21 cellular contexts compared by ENCODE assay signal in the genomic region with DNA sequence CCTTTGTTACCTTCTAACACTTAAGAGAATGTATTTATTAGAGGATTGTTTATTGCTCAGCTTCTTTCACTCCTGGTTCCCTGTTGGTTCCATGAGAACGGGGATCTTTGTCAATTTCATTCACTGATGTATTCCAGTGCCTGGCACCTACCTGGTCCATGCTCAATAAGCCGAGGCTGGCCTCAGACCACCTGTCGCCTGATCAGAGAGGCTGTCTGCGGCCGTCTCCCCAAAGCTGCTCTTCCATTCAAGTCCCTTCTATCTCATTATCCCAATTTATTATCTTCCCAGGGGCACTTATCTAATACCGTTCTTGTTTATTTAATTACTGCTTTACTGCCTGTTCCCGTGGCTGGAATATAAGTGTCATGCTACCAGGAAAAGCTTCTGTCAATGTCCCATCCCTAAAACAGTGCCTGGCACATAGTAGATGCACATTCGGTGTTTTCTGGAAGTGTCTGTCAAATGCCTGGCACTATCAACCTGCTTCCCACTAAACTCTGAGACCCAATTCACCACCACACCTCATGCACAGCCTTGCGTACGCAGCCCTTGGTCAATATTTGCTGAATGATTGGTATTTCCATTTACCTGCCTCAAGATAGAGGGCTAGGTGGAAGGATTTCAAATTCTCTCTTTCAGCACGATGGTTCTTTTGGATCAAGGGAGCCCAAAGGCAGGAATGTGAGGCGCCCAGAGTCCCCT.
DNase-seq lines count a peak whose midpoint lies in the region; ATAC-seq and TF ChIP-seq lines count a peak whose summit lies in the region.
"Had no signal": no experiment of that assay in that cellular context is flagged by ENCODE, and none has a peak within 500 bp of the region (broad histone marks: within the 10 kb centered on the region; RNA-seq: fewer than 3 reads in every experiment).

No MANE protein-coding gene starts in this region.

- H3K4me3 Mint-ChIP-seq in Caco-2 (ENCODE audit: unreplicated experiment) (peak overlapping the region; percentile 34), progenitor cell of endocrine pancreas (ENCODE audit: low read depth) (no peak overlapping the region)

- H3K4me3 ChIP-seq in Caco-2 (ENCODE audit: low read depth, low read length) (no peak overlapping the region), hepatocyte (no peak overlapping the region), GM23248 (no peak overlapping the region), MG63 (no peak overlapping the region)
- H3K4me3 ChIP-seq: HAP-1, SK-N-MC had no signal

- ATAC-seq in HG03039 (IDR thresholded peaks at IDR 0.05; ENCODE audit: unreplicated experiment) = no peak

- H3K79me2 ChIP-seq in hepatocyte (no peaks in the 10 kb centered on the region), GM23248 (ENCODE audit: insufficient read depth) (no peaks in the 10 kb centered on the region)

- POLR2A ChIA-PET in Caco-2 (lab: Charles Lee) = no interaction called here

- intact Hi-C loops in Caco-2 (cut with micrococcal nuclease; ENCODE audit: unreplicated experiment) = loop anchor here (1.0 kb wide), 1 partner anchor 119 kb away; no protein-coding TSS in a partner anchor

- H3K9me3 ChIP-seq in Caco-2 (peaks cover 14% of the 10 kb centered on the region), hepatocyte (ENCODE audit: low read depth) (no peaks in the 10 kb centered on the region), GM23248 (ENCODE audit: low read depth) (no peaks in the 10 kb centered on the region), MG63 (no peaks in the 10 kb centered on the region)

- DNase-seq in Caco-2 (peak; percentile 59), NCI-H69 (lab: John Stamatoyannopoulos, UW) (peak; percentile 27), hepatocyte (ENCODE audit: low spot score) (no peak), progenitor cell of endocrine pancreas (ENCODE audit: low spot score, unreplicated experiment) (no peak), GM23248 (no peak), hypothalamus (lab: John Stamatoyannopoulos, UW) (no peak), MG63 (no peak)
- DNase-seq: DMS79 treated with DMSO at 0.1 percent for 48 hours, Karpas-422, NCI-H1048, NCI-H1436, NCI-H2171 treated with DMSO at 0.1 percent for 48 hours, NCI-H446, NCI-H526 treated with DMSO at 0.1 percent for 48 hours, OCI-M1, Right ventricle myocardium superior had no signal

- peaks cover 12% of the 10 kb centered on the region for H3K36me3 Mint-ChIP-seq in Caco-2 (ENCODE audit: insufficient read depth, unreplicated experiment)
- peaks cover 2% of the 10 kb centered on the region for H3K36me3 Mint-ChIP-seq in progenitor cell of endocrine pancreas (ENCODE audit: insufficient read depth)

- no TSS peak for BruUV-seq in Caco-2 (replicated peaks; lab: Mats Ljungman, UMichigan)

- H3K4me2 ChIP-seq in hepatocyte = peak overlapping the region; percentile 36
- H3K4me2 ChIP-seq in GM23248 (ENCODE audit: unreplicated experiment) = no peak overlapping the region

- peaks cover 33% of the 10 kb centered on the region for H3K9me3 Mint-ChIP-seq in Caco-2 (ENCODE audit: unreplicated experiment)
- peaks cover 11% of the 10 kb centered on the region for H3K9me3 Mint-ChIP-seq in progenitor cell of endocrine pancreas (ENCODE audit: low read depth)

- H3K4me1 Mint-ChIP-seq in Caco-2 (ENCODE audit: low read depth, unreplicated experiment) (peaks cover 43% of the 10 kb centered on the region), progenitor cell of endocrine pancreas (ENCODE audit: low read depth) (peaks cover 37% of the 10 kb centered on the region)

- H4K20me1 ChIP-seq in hepatocyte (ENCODE audit: insufficient read depth, poor library complexity, severe bottlenecking) (no peaks in the 10 kb centered on the region), GM23248 (ENCODE audit: insufficient read depth) (no peaks in the 10 kb centered on the region)

- H3K4me1 ChIP-seq in Caco-2 = peaks cover 29% of the 10 kb centered on the region
- peaks cover 17% of the 10 kb centered on the region for H3K4me1 ChIP-seq in hepatocyte (ENCODE audit: insufficient read depth)
- H3K4me1 ChIP-seq in GM23248 (ENCODE audit: insufficient read depth) = no peaks in the 10 kb centered on the region
- H3K4me1 ChIP-seq: HAP-1 had no signal

- H3K27me3 ChIP-seq in Caco-2 (replicated peaks; ENCODE audit: control insufficient read depth, insufficient read depth, low read length) (no peaks in the 10 kb centered on the region), hepatocyte (no peaks in the 10 kb centered on the region), GM23248 (replicated peaks; ENCODE audit: insufficient read depth) (no peaks in the 10 kb centered on the region), MG63 (no peaks in the 10 kb centered on the region)

- H3K27ac Mint-ChIP-seq in Caco-2 (ENCODE audit: unreplicated experiment) (peak overlapping the region; percentile 86), progenitor cell of endocrine pancreas (peak overlapping the region; percentile 92)
- H3K27ac Mint-ChIP-seq: IgD-negative memory B cell had no signal

- H3K27me3 Mint-ChIP-seq in Caco-2 (ENCODE audit: insufficient read depth, unreplicated experiment) = no peaks in the 10 kb centered on the region
- no peaks in the 10 kb centered on the region for H3K27me3 Mint-ChIP-seq in progenitor cell of endocrine pancreas

- no peak overlapping the region for H3K9ac ChIP-seq in GM23248

- 59% methylated on average over 12 of the region's 12 CpGs for WGBS in hepatocyte (ENCODE audit: low lambda C conversion rate, missing lambda C conversion rate)
- WGBS in GM23248 (ENCODE audit: low coverage in 1 of 2, low lambda C conversion rate in 2 of 2, missing lambda C conversion rate in 2 of 2), 2 experiments = 75 to 79% methylated on average over 12 of the region's 12 CpGs

- CTCF ChIA-PET in Caco-2 (lab: Charles Lee) = no interaction called here

- H3K27ac ChIP-seq in hepatocyte = peak overlapping the region; percentile 89
- no peak overlapping the region for H3K27ac ChIP-seq in GM23248
- H3K27ac ChIP-seq: C4-2B, SK-N-MC had no signal

- H3K36me3 ChIP-seq in Caco-2 (ENCODE audit: control insufficient read depth, insufficient read depth, low read length) (no peaks in the 10 kb centered on the region), hepatocyte (replicated peaks; ENCODE audit: insufficient read depth, low read depth) (no peaks in the 10 kb centered on the region), GM23248 (ENCODE audit: low read depth) (no peaks in the 10 kb centered on the region), MG63 (no peaks in the 10 kb centered on the region)
- H3K36me3 ChIP-seq: HAP-1 had no signal

- TF ChIP-seq CTCF in Caco-2 (IDR thresholded peaks at IDR 0.05; ENCODE audit: insufficient read depth in 1 of 2, low read depth in 1 of 2, low read length in 1 of 2, severe bottlenecking in 1 of 2, unreplicated experiment in 1 of 2) = no peak
- TF ChIP-seq CTCF in hepatocyte (IDR thresholded peaks at IDR 0.05; ENCODE audit: poor library complexity) = no peak
- no peak for TF ChIP-seq CTCF in progenitor cell of endocrine pancreas (IDR thresholded peaks at IDR 0.05; ENCODE audit: unreplicated experiment)

- no peaks in the 10 kb centered on the region for H3F3A ChIP-seq in GM23248 (ENCODE audit: insufficient read depth)

- in situ Hi-C loops in GM23248 (cut with MboI) = no loop called here

- H2AFZ ChIP-seq in hepatocyte = no peak overlapping the region
- no peak overlapping the region for H2AFZ ChIP-seq in GM23248

- H3K9me2 ChIP-seq in hepatocyte (replicated peaks; ENCODE audit: insufficient read depth) (no peaks in the 10 kb centered on the region), GM23248 (ENCODE audit: insufficient read depth) (no peaks in the 10 kb centered on the region)

Comparison
In these comparisons a context has a peak if more than half of its experiments do, and no peak if none do; other contexts are left out.
1. DNase-seq: peak in Caco-2 (2 of 2) and NCI-H69 (single experiment); none in hepatocyte (single experiment), progenitor cell of endocrine pancreas (single experiment), GM23248 (single experiment), hypothalamus (0 of 51) and MG63 (single experiment).